Comparison of ENCODE assay signal across 11 cellular contexts in the genomic region with DNA sequence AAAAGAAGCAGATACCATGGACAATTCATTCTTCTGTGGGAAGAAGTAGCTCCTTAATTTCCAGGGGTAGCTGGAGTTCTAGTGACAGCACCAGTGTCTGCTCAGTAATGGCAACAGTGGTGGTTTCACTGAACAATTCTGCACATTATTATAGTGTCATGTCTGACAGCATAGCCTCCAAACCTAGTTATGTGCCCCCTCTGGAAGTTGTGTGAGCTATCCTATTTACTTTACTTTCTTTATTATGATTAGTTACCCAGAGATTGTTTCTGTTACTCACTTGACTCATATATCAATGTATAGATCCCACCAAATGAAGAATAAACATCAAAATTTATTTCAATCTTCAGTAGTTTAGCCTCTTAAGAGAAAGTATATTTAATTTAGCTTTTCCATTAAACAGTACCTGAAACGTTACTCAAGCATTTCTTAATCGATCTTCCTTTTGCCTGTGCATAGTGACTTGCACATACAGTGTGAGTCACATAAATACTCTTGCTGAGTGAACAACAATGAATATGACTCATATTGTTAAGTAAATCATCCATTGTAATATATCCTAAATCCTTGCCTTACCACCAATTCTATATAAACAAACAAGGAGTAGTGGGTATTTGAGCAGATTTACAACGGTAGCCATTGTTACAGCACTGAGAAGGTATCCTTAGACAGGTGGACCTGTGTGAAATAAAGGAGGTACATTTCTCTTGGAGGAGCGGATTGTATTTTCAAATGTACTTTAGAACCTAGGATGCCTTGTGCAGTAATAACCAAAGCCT.
A peak's percentile ranks its signal among the peaks of the same experiment; 100 is the strongest.
DNase-seq lines count a peak whose midpoint lies in the region; ATAC-seq and TF ChIP-seq lines count a peak whose summit lies in the region.
"Had no signal": no experiment of that assay in that cellular context is flagged by ENCODE, and none has a peak within 500 bp of the region (broad histone marks: within the 10 kb centered on the region; RNA-seq: fewer than 3 reads in every experiment).

No MANE protein-coding gene starts in this region.

- no peak for ATAC-seq in GM18858 (IDR thresholded peaks at IDR 0.05; ENCODE audit: unreplicated experiment)
- ATAC-seq in HG03025 (IDR thresholded peaks at IDR 0.05; ENCODE audit: low FRiP score, unreplicated experiment), result no peak
- ATAC-seq in natural killer cell, result no peak
- no peak for ATAC-seq in Right ventricle myocardium superior (ENCODE audit: poor library complexity)
- ATAC-seq: GM12878 had no signal

- no peak for TF ChIP-seq RAD21 in SK-N-SH (IDR thresholded peaks at IDR 0.05; ENCODE audit: low read length)

- intact Hi-C loops in natural killer cell (cut with micrococcal nuclease) (no loop called here), Right ventricle myocardium superior (cut with DNase I) (no loop called here)

- H3K36me3 ChIP-seq in SK-N-SH (replicated peaks in 1 of 2; ENCODE audit: control insufficient read depth in 1 of 2, insufficient read depth in 2 of 2, low read length in 1 of 2) (no peaks in the 10 kb centered on the region), fibroblast of lung (ENCODE audit: control insufficient read depth, insufficient read depth, low read length) (no peaks in the 10 kb centered on the region)
- H3K36me3 ChIP-seq: right atrium auricular region had no signal

- TF ChIP-seq EP300 in SK-N-SH (IDR thresholded peaks at IDR 0.05; ENCODE audit: borderline replicate concordance in 1 of 2, low read depth in 1 of 2, low read length in 1 of 2), result no peak; a peak in 1 of 4 replicates

- POLR2A ChIA-PET in SK-N-SH (lab: Yijun Ruan, JAX), result no interaction called here

- H3K4me1 ChIP-seq in SK-N-SH (ENCODE audit: control insufficient read depth in 1 of 2, insufficient read depth in 2 of 2, low read depth in 1 of 2, low read length in 1 of 2) (peaks cover 0 to 18% of the 10 kb centered on the region in 2 experiments; a peak in 2 of 4 replicates), fibroblast of lung (ENCODE audit: control insufficient read depth, extremely low read depth, insufficient read depth, low read length) (peaks cover 4% of the 10 kb centered on the region)
- H3K4me1 ChIP-seq: right atrium auricular region had no signal

- H3K4me1 Mint-ChIP-seq in natural killer cell, result no peaks in the 10 kb centered on the region

- H3K27me3 ChIP-seq in SK-N-SH (ENCODE audit: insufficient read depth), result no peaks in the 10 kb centered on the region
- H3K27me3 ChIP-seq in fibroblast of lung (ENCODE audit: control insufficient read depth, insufficient read depth, low read length), result no peaks in the 10 kb centered on the region
- H3K27me3 ChIP-seq: right atrium auricular region had no signal

- H3K9ac ChIP-seq in SK-N-SH (no peak overlapping the region), fibroblast of lung (ENCODE audit: insufficient read depth, low read length) (no peak overlapping the region)
- H3K9ac ChIP-seq: KMS-11 had no signal

- H3K27ac Mint-ChIP-seq in natural killer cell, result no peak overlapping the region

- TF ChIP-seq CTCF in SK-N-SH (IDR thresholded peaks at IDR 0.05), result no peak
- no peak for TF ChIP-seq CTCF in fibroblast of lung (conservative IDR thresholded peaks at IDR 0.05 in 1 of 2, IDR thresholded peaks at IDR 0.05 in 1 of 2; ENCODE audit: low read depth in 1 of 2, low read length in 2 of 2)
- no peak for TF ChIP-seq CTCF in natural killer cell (IDR thresholded peaks at IDR 0.05)

- CTCF ChIA-PET in SK-N-SH (lab: Yijun Ruan, JAX), result no interaction called here

- H3K36me3 Mint-ChIP-seq in natural killer cell, result no peaks in the 10 kb centered on the region

- no peaks in the 10 kb centered on the region for H3K9me3 ChIP-seq in SK-N-SH
- no peaks in the 10 kb centered on the region for H3K9me3 ChIP-seq in fibroblast of lung (ENCODE audit: control insufficient read depth, insufficient read depth, low read depth, low read length)
- H3K9me3 ChIP-seq: right atrium auricular region had no signal

- no peaks in the 10 kb centered on the region for H3K27me3 Mint-ChIP-seq in natural killer cell (ENCODE audit: low read depth in 2 of 2)

- H3K79me2 ChIP-seq in SK-N-SH (ENCODE audit: insufficient read depth) (no peaks in the 10 kb centered on the region), fibroblast of lung (ENCODE audit: control insufficient read depth, insufficient read depth, low read length) (no peaks in the 10 kb centered on the region)

- H3K27ac ChIP-seq in SK-N-SH (ENCODE audit: low read depth in 2 of 2, low read length in 1 of 2) (peak overlapping the region in 1 of 2 experiments; percentile 49; a peak in 2 of 4 replicates), fibroblast of lung (ENCODE audit: insufficient read depth, low read length) (peak overlapping the region; percentile 50)
- H3K27ac ChIP-seq: KMS-11, right atrium auricular region had no signal

- H3K4me3 ChIP-seq in SK-N-SH (ENCODE audit: low read depth in 2 of 2, low read length in 1 of 2) (no peak overlapping the region), fibroblast of lung (replicated peaks in 1 of 4; ENCODE audit: control extremely low read depth in 1 of 4, insufficient read depth in 1 of 4, low read depth in 3 of 4, low read length in 4 of 4) (no peak overlapping the region)
- H3K4me3 ChIP-seq: GM12878, right atrium auricular region had no signal

- no peak overlapping the region for H3K4me3 Mint-ChIP-seq in natural killer cell

- H4K20me1 ChIP-seq in SK-N-SH (ENCODE audit: insufficient read depth) (no peaks in the 10 kb centered on the region), fibroblast of lung (ENCODE audit: control insufficient read depth, extremely low read depth, insufficient read depth, low read length) (no peaks in the 10 kb centered on the region)

- H3K9me3 Mint-ChIP-seq in natural killer cell, result peaks cover 4 to 7% of the 10 kb centered on the region in 2 donors

- WGBS in SK-N-SH (ENCODE audit: low lambda C conversion rate), result 42% methylated on average over 4 of the region's 4 CpGs

- H3K4me2 ChIP-seq in SK-N-SH (peak overlapping the region; percentile 12; the same call in 1 of the 2 replicates), fibroblast of lung (ENCODE audit: extremely low read depth, insufficient read depth, low read length) (peak overlapping the region; percentile 13)
- H3K4me2 ChIP-seq: KMS-11 had no signal

- H3K9me2 ChIP-seq in SK-N-SH, result no peaks in the 10 kb centered on the region

- no peak overlapping the region for H2AFZ ChIP-seq in SK-N-SH (ENCODE audit: low read depth)
- no peak overlapping the region for H2AFZ ChIP-seq in fibroblast of lung (ENCODE audit: low read length)

- H3F3A ChIP-seq in SK-N-SH (replicated peaks; ENCODE audit: insufficient read depth), result peaks cover 4% of the 10 kb centered on the region

- DNase-seq in H4 (ENCODE audit: low spot score), result peak; percentile 84
- DNase-seq in SK-N-SH, result no peak
- DNase-seq in fibroblast of lung (ENCODE audit: low read depth in 2 of 2), result peak; percentile 82 to 91
- peak; percentile 61 for DNase-seq in stromal cell of bone marrow (ENCODE audit: low read depth)
- DNase-seq in natural killer cell, result no peak
- DNase-seq in Right ventricle myocardium superior, result no peak

TF ChIP-seq in SK-N-SH, 30 proteins besides CTCF, POLR2A, EP300 and RAD21:
- TF ChIP-seq TAF1 (IDR thresholded peaks at IDR 0.05; ENCODE audit: borderline replicate concordance, low read depth, low read length) (no peak), JUND (IDR thresholded peaks at IDR 0.05) (peak; percentile 80), RFX5 (IDR thresholded peaks at IDR 0.05; ENCODE audit: low read length) (no peak), GATA2 (CRISPR knock-in tag; IDR thresholded peaks at IDR 0.05) (no peak), FOSL2 (IDR thresholded peaks at IDR 0.05; ENCODE audit: borderline replicate concordance, low read depth) (peak; percentile 90), TEAD4 (IDR thresholded peaks at IDR 0.05; ENCODE audit: borderline replicate concordance, insufficient read depth) (0 out of 2 replicates have a peak, but pooled peaks have one; percentile 16)
- TF ChIP-seq, protein P1, sequence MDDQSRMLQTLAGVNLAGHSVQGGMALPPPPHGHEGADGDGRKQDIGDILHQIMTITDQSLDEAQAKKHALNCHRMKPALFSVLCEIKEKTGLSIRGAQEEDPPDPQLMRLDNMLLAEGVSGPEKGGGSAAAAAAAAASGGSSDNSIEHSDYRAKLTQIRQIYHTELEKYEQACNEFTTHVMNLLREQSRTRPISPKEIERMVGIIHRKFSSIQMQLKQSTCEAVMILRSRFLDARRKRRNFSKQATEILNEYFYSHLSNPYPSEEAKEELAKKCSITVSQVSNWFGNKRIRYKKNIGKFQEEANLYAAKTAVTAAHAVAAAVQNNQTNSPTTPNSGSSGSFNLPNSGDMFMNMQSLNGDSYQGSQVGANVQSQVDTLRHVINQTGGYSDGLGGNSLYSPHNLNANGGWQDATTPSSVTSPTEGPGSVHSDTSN (IDR thresholded peaks at IDR 0.05), result peak; percentile 48

Comparison
In these comparisons a context has a peak if more than half of its experiments do, and no peak if none do; other contexts are left out.
1. DNase-seq: peak in H4 (single experiment), fibroblast of lung (2 of 2) and stromal cell of bone marrow (single experiment); none in SK-N-SH (single experiment), natural killer cell (single experiment) and Right ventricle myocardium superior (single experiment).